Comparison of ENCODE assay signal across 1 cellular context in genomic region chr10:126205482-126206210, GRCh38.
TF ChIP-seq lines count a peak whose summit lies in the region.

No MANE protein-coding gene starts in this region.

TF ChIP-seq in K562, 482 proteins besides CTCF, POLR2A, EP300 and RAD21:
- TF ChIP-seq, protein P1, sequence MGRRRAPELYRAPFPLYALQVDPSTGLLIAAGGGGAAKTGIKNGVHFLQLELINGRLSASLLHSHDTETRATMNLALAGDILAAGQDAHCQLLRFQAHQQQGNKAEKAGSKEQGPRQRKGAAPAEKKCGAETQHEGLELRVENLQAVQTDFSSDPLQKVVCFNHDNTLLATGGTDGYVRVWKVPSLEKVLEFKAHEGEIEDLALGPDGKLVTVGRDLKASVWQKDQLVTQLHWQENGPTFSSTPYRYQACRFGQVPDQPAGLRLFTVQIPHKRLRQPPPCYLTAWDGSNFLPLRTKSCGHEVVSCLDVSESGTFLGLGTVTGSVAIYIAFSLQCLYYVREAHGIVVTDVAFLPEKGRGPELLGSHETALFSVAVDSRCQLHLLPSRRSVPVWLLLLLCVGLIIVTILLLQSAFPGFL (CRISPR knock-in tag; IDR thresholded peaks at IDR 0.05), result no peak
- TF ChIP-seq, protein P2, sequence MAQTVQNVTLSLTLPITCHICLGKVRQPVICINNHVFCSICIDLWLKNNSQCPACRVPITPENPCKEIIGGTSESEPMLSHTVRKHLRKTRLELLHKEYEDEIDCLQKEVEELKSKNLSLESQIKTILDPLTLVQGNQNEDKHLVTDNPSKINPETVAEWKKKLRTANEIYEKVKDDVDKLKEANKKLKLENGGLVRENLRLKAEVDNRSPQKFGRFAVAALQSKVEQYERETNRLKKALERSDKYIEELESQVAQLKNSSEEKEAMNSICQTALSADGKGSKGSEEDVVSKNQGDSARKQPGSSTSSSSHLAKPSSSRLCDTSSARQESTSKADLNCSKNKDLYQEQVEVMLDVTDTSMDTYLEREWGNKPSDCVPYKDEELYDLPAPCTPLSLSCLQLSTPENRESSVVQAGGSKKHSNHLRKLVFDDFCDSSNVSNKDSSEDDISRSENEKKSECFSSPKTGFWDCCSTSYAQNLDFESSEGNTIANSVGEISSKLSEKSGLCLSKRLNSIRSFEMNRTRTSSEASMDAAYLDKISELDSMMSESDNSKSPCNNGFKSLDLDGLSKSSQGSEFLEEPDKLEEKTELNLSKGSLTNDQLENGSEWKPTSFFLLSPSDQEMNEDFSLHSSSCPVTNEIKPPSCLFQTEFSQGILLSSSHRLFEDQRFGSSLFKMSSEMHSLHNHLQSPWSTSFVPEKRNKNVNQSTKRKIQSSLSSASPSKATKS (CRISPR knock-in tag; IDR thresholded peaks at IDR 0.05), result no peak
- no peak for TF ChIP-seq E2F1 (CRISPR knock-in tag; IDR thresholded peaks at IDR 0.05)
- TF ChIP-seq, protein P3, sequence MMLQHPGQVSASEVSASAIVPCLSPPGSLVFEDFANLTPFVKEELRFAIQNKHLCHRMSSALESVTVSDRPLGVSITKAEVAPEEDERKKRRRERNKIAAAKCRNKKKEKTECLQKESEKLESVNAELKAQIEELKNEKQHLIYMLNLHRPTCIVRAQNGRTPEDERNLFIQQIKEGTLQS (IDR thresholded peaks at IDR 0.05), result no peak
- TF ChIP-seq, protein P3 (CRISPR knock-in tag; conservative IDR thresholded peaks at IDR 0.05), result no peak
- TF ChIP-seq TAL1 (IDR thresholded peaks at IDR 0.05), result peak; percentile 57
- no peak for TF ChIP-seq ELK3 (CRISPR knock-in tag; IDR thresholded peaks at IDR 0.05)
- TF ChIP-seq CBFA2T2 (conservative IDR thresholded peaks at IDR 0.05), result 0 out of 2 replicates have a peak, but pooled peaks have one; percentile 25
- TF ChIP-seq ZNF316 (IDR thresholded peaks at IDR 0.05), result peak; percentile 40
- TF ChIP-seq PBX2 (CRISPR knock-in tag; IDR thresholded peaks at IDR 0.05; ENCODE audit: low read depth), result no peak
- peak; percentile 29; the same call in 1 of the 2 replicates for TF ChIP-seq PBX2 (tag; conservative IDR thresholded peaks at IDR 0.05; ENCODE audit: low read depth)
- no peak for TF ChIP-seq SPI1 (IDR thresholded peaks at IDR 0.05; ENCODE audit: borderline replicate concordance, low read depth, low read length)
- TF ChIP-seq NFE2 (IDR thresholded peaks at IDR 0.05; ENCODE audit: low read depth), result no peak
- 0 out of 2 replicates have a peak, but pooled peaks have one; percentile 13 for TF ChIP-seq NCOR1 (IDR thresholded peaks at IDR 0.05)
- peak; percentile 39 for TF ChIP-seq MEIS2 (IDR thresholded peaks at IDR 0.05; ENCODE audit: partially characterized antibody)
- peak; percentile 49; the same call in 1 of the 2 replicates for TF ChIP-seq C11orf30 (IDR thresholded peaks at IDR 0.05; ENCODE audit: low read depth)
- 0 out of 2 replicates have a peak, but pooled peaks have one; percentile 28 for TF ChIP-seq PML (IDR thresholded peaks at IDR 0.05; ENCODE audit: low read length)
- TF ChIP-seq MAFG (tag; conservative IDR thresholded peaks at IDR 0.05), result peak; percentile 71
- TF ChIP-seq, protein P4, sequence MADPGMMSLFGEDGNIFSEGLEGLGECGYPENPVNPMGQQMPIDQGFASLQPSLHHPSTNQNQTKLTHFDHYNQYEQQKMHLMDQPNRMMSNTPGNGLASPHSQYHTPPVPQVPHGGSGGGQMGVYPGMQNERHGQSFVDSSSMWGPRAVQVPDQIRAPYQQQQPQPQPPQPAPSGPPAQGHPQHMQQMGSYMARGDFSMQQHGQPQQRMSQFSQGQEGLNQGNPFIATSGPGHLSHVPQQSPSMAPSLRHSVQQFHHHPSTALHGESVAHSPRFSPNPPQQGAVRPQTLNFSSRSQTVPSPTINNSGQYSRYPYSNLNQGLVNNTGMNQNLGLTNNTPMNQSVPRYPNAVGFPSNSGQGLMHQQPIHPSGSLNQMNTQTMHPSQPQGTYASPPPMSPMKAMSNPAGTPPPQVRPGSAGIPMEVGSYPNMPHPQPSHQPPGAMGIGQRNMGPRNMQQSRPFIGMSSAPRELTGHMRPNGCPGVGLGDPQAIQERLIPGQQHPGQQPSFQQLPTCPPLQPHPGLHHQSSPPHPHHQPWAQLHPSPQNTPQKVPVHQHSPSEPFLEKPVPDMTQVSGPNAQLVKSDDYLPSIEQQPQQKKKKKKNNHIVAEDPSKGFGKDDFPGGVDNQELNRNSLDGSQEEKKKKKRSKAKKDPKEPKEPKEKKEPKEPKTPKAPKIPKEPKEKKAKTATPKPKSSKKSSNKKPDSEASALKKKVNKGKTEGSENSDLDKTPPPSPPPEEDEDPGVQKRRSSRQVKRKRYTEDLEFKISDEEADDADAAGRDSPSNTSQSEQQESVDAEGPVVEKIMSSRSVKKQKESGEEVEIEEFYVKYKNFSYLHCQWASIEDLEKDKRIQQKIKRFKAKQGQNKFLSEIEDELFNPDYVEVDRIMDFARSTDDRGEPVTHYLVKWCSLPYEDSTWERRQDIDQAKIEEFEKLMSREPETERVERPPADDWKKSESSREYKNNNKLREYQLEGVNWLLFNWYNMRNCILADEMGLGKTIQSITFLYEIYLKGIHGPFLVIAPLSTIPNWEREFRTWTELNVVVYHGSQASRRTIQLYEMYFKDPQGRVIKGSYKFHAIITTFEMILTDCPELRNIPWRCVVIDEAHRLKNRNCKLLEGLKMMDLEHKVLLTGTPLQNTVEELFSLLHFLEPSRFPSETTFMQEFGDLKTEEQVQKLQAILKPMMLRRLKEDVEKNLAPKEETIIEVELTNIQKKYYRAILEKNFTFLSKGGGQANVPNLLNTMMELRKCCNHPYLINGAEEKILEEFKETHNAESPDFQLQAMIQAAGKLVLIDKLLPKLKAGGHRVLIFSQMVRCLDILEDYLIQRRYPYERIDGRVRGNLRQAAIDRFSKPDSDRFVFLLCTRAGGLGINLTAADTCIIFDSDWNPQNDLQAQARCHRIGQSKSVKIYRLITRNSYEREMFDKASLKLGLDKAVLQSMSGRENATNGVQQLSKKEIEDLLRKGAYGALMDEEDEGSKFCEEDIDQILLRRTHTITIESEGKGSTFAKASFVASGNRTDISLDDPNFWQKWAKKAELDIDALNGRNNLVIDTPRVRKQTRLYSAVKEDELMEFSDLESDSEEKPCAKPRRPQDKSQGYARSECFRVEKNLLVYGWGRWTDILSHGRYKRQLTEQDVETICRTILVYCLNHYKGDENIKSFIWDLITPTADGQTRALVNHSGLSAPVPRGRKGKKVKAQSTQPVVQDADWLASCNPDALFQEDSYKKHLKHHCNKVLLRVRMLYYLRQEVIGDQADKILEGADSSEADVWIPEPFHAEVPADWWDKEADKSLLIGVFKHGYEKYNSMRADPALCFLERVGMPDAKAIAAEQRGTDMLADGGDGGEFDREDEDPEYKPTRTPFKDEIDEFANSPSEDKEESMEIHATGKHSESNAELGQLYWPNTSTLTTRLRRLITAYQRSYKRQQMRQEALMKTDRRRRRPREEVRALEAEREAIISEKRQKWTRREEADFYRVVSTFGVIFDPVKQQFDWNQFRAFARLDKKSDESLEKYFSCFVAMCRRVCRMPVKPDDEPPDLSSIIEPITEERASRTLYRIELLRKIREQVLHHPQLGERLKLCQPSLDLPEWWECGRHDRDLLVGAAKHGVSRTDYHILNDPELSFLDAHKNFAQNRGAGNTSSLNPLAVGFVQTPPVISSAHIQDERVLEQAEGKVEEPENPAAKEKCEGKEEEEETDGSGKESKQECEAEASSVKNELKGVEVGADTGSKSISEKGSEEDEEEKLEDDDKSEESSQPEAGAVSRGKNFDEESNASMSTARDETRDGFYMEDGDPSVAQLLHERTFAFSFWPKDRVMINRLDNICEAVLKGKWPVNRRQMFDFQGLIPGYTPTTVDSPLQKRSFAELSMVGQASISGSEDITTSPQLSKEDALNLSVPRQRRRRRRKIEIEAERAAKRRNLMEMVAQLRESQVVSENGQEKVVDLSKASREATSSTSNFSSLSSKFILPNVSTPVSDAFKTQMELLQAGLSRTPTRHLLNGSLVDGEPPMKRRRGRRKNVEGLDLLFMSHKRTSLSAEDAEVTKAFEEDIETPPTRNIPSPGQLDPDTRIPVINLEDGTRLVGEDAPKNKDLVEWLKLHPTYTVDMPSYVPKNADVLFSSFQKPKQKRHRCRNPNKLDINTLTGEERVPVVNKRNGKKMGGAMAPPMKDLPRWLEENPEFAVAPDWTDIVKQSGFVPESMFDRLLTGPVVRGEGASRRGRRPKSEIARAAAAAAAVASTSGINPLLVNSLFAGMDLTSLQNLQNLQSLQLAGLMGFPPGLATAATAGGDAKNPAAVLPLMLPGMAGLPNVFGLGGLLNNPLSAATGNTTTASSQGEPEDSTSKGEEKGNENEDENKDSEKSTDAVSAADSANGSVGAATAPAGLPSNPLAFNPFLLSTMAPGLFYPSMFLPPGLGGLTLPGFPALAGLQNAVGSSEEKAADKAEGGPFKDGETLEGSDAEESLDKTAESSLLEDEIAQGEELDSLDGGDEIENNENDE (IDR thresholded peaks at IDR 0.05; ENCODE audit: low read depth, low read length), result no peak
- peak; percentile 60; the same call in 1 of the 2 replicates for TF ChIP-seq CBFA2T3 (IDR thresholded peaks at IDR 0.05)
- 0 out of 2 replicates have a peak, but pooled peaks have one; percentile 23 for TF ChIP-seq JUND (IDR thresholded peaks at IDR 0.05; ENCODE audit: borderline replicate concordance, low read depth, low read length)
- no peak for TF ChIP-seq JUND (tag; IDR thresholded peaks at IDR 0.05; ENCODE audit: borderline replicate concordance, low read depth, low read length)
- TF ChIP-seq DPF2 (IDR thresholded peaks at IDR 0.05), result 0 out of 2 replicates have a peak, but pooled peaks have one; percentile 20
- no peak for TF ChIP-seq BRD9 (IDR thresholded peaks at IDR 0.05; ENCODE audit: low read depth, partially characterized antibody)
- peak; percentile 73 for TF ChIP-seq FOSL1 (tag; conservative IDR thresholded peaks at IDR 0.05)
- peak; percentile 78 for TF ChIP-seq TEAD4 (IDR thresholded peaks at IDR 0.05; ENCODE audit: low read length)
- no peak for TF ChIP-seq TEAD4 (CRISPR knock-in tag; IDR thresholded peaks at IDR 0.05; ENCODE audit: borderline replicate concordance)
- TF ChIP-seq ARID1B (IDR thresholded peaks at IDR 0.05), result peak; percentile 67
- TF ChIP-seq KLF16 (IDR thresholded peaks at IDR 0.05), result 0 out of 2 replicates have a peak, but pooled peaks have one; percentile 13
